In genomic region chr3:198079771-198080520, GRCh38 we compare ENCODE assay signal across 8 cellular contexts.
A peak's percentile ranks its signal among the peaks of the same experiment; 100 is the strongest.
DNase-seq lines count a peak whose midpoint lies in the region; ATAC-seq and TF ChIP-seq lines count a peak whose summit lies in the region.

No MANE protein-coding gene starts in this region.

- WGBS in heart left ventricle, 4 donors = 8 to 26% (median 13%) methylated on average over 17 to 47 of the region's 47 CpGs

- no peak for TF ChIP-seq POLR2A in heart left ventricle (IDR thresholded peaks at IDR 0.05)

- peaks cover 0 to 7% (median 0%) of the 10 kb centered on the region in 12 donors for H3K9me3 ChIP-seq in heart left ventricle

- no peaks in the 10 kb centered on the region for H3K36me3 ChIP-seq in heart left ventricle

- TF ChIP-seq CTCF in heart left ventricle (IDR thresholded peaks at IDR 0.05) = no peak

- peaks cover 3 to 18% (median 12%) of the 10 kb centered on the region in 12 donors for H3K4me1 ChIP-seq in heart left ventricle

- peak overlapping the region; percentile 16 to 61 (median 49) for H3K4me3 ChIP-seq in heart left ventricle

- intact Hi-C loops in heart left ventricle (cut with DNase I) = no loop called here

- H3K27me3 ChIP-seq in heart left ventricle = peaks cover 27 to 91% (median 63%) of the 10 kb centered on the region in 9 donors

- no peak overlapping the region for H3K27ac ChIP-seq in heart left ventricle

- peak; percentile 38 for DNase-seq in ACHN
- DNase-seq in NCI-H2171 treated with DMSO at 0.1 percent for 48 hours (lab: John Stamatoyannopoulos, UW) = peak; percentile 36
- DNase-seq in activated effector memory CD4-positive, alpha-beta T cell treated with anti-CD3 and anti-CD28 coated beads, Interleukin-2, amount 50 U/mL, for 16 hours = peak; percentile 79
- DNase-seq in heart left ventricle = peak in 1 of 5 donors; percentile 35
- DNase-seq in renal cortical epithelial cell (ENCODE audit: low read depth) = peak; percentile 66
- DNase-seq in cerebellum (ENCODE audit: low spot score) = no peak

- in situ Hi-C loops in ACHN (cut with HindIII; ENCODE audit: low pct_ligation_motif_present, low pct_unique_long_range_greater_than_20kb, low sequenced_read_pairs) = no loop called here

- ATAC-seq in GM19467 (IDR thresholded peaks at IDR 0.05; ENCODE audit: unreplicated experiment) (peak; percentile 15), heart left ventricle (peak in 3 of 4 donors; percentile 32 to 61 (median 41)), GM21737 (IDR thresholded peaks at IDR 0.05; ENCODE audit: unreplicated experiment) (no peak)
